ENCODE assay signal across 1 cellular context in the genomic region with DNA sequence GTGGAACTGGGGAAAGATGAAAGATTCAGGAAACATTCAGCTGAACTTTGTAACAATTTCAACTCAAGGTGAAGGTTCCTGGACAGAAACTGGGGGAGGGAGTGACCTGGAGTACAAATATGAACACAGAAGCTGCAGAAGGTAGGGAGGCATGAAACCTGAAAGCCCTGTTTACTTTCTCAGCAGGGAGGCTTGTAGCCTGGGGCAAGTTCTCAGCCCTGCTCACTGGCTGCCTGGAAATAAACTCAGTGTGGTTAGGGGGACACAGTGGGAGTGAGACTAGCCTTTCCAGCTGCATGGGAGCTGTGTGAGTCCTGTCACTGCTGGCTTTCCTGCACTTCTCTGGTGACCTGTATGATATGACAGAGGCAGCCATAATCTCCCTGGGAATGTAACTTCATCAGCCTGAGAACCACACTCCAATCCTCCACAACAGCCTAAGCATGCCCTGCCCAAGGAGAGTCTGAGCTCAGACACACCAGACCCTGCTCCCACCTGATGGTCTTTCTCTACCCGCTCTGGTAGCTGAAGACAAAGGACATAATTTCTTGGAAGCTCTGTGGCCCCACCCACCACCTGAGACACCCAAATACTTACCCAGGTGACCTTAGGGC.
TF ChIP-seq lines count a peak whose summit lies in the region.

No MANE protein-coding gene starts in this region.

TF ChIP-seq in SK-N-SH treated with all-trans-retinoic acid at 6 μM for 48 hours, 23 proteins besides CTCF, POLR2A, EP300 and RAD21 (continued from another document):
- no peak for TF ChIP-seq TSHZ2 (CRISPR knock-in tag; IDR thresholded peaks at IDR 0.05)
TF ChIP-seq in SK-N-SH treated with all-trans-retinoic acid at 6 μM for 48 hours: peak in this region for 0.
